9 cellular contexts compared by ENCODE assay signal in the genomic region with DNA sequence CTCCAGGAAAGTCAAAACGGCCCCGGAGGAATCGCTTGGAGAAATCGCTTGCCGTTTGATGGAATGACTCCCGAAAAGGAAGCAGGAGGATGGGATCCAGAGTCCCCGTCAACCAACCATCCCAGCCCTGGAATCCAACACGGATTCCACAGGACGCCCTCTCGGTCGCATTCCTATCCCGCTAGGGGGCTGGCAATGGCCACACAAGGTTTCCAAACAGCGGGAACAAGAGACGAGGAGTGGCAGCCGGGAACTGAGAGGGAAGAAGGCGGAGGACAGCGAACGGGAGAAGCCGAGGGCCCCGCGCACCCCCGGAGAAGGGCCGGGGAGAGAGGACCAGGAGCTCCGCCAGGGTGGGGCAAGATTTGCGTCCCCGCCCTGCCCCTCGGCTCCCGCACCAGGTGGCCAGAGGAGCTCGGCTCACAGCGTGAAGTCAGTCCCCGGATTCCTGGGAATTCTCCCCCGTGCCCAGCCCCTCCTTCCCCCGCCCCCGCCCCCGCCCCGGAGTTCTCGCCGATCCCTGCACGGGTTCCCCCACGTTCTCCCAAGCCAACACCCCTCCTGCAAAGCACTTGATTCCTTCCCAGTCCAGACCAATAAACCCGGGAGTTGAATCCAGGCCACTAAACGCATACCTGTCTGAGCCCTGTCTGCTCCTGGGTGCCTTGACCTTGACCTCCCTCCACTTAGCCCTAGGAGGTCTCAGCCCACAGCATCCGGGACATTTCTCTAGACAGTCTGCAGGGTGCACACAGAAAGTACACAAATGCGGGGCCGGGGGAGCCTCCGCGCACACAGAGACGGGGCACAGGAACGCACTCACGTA. TPM values are rescaled to one million over a fixed set of nuclear protein-coding genes. Genes with fewer than 3 reads are reported as not detected.
DNase-seq lines count a peak whose midpoint lies in the region; ATAC-seq and TF ChIP-seq lines count a peak whose summit lies in the region.
"Had no signal": no experiment of that assay in that cellular context is flagged by ENCODE, and none has a peak within 500 bp of the region (broad histone marks: within the 10 kb centered on the region; RNA-seq: fewer than 3 reads in every experiment).

No MANE protein-coding gene starts in this region.

- ATAC-seq in GM18907 (IDR thresholded peaks at IDR 0.05; ENCODE audit: unreplicated experiment) = no peak

- peak overlapping the region; percentile 36 for H3K27ac ChIP-seq in mesodermal cell (ENCODE audit: low read depth, low read length, severe bottlenecking)
- H3K27ac ChIP-seq in tibial nerve = peak overlapping the region in 3 of 4 donors; percentile 45 to 75 (median 73)

- H3K36me3 ChIP-seq in mesodermal cell (ENCODE audit: control insufficient read depth, insufficient read depth, low read length) (no peaks in the 10 kb centered on the region), tibial nerve (no peaks in the 10 kb centered on the region)

- H3K4me3 Mint-ChIP-seq in activated T-cell treated with anti-CD3 and anti-CD28 coated beads, Interleukin-2, amount 50 U/mL, for 24 hours = peak overlapping the region; percentile 27

- no peak for TF ChIP-seq POLR2A in tibial nerve (IDR thresholded peaks at IDR 0.05)

- peaks cover 0 to 32% of the 10 kb centered on the region in 2 donors for H3K27me3 ChIP-seq in tibial nerve

- no peaks in the 10 kb centered on the region for H3K36me3 Mint-ChIP-seq in activated T-cell treated with anti-CD3 and anti-CD28 coated beads, Interleukin-2, amount 50 U/mL, for 24 hours (ENCODE audit: low read depth)

- H3K4me3 ChIP-seq in mesodermal cell (ENCODE audit: extremely low read depth, insufficient read depth, low read length, poor library complexity, severe bottlenecking) (peak overlapping the region; percentile 39), tibial nerve (peak overlapping the region; percentile 35 to 62 (median 48))

- 0 to 1% methylated on average over 15 to 19 of the region's 50 CpGs for whole genome bisulfite sequencing in mesodermal cell (ENCODE audit: insufficient coverage in 2 of 2), 2 experiments
- 5 to 21% methylated on average over 24 to 48 of the region's 50 CpGs for WGBS in tibial nerve, 2 donors

- peaks cover 10% of the 10 kb centered on the region for H3K4me1 Mint-ChIP-seq in activated T-cell treated with anti-CD3 and anti-CD28 coated beads, Interleukin-2, amount 50 U/mL, for 24 hours (ENCODE audit: low read depth)

- H3K9me3 Mint-ChIP-seq in activated T-cell treated with anti-CD3 and anti-CD28 coated beads, Interleukin-2, amount 50 U/mL, for 24 hours = no peaks in the 10 kb centered on the region

- H3K4me1 ChIP-seq in mesodermal cell (ENCODE audit: control insufficient read depth, insufficient read depth, low read length, poor library complexity, severe bottlenecking) (peaks cover 3% of the 10 kb centered on the region), tibial nerve (peaks cover 0 to 13% (median 0%) of the 10 kb centered on the region in 4 donors)

- H3K27me3 Mint-ChIP-seq in activated T-cell treated with anti-CD3 and anti-CD28 coated beads, Interleukin-2, amount 50 U/mL, for 24 hours = peaks cover 57% of the 10 kb centered on the region

- no peak for DNase-seq in activated T-cell treated with anti-CD3 and anti-CD28 coated beads, Interleukin-2, amount 50 U/mL, for 24 hours
- DNase-seq in activated T-cell treated with anti-CD3 and anti-CD28 coated beads for 4 hours (no peak), astrocyte of the hippocampus (ENCODE audit: low read depth, low spot score) (peak; percentile 38), tibial nerve (ENCODE audit: low spot score in 2 of 2) (no peak), KG1 (lab: John Stamatoyannopoulos, UW) (no peak), GOT3 (lab: John Stamatoyannopoulos, UW) (no peak)
- DNase-seq: Kasumi-1 had no signal

- no peak overlapping the region for H3K27ac Mint-ChIP-seq in activated T-cell treated with anti-CD3 and anti-CD28 coated beads, Interleukin-2, amount 50 U/mL, for 24 hours

- no peak for TF ChIP-seq CTCF in tibial nerve (IDR thresholded peaks at IDR 0.05)

- H3K9me3 ChIP-seq in mesodermal cell (ENCODE audit: control insufficient read depth, low read length) (no peaks in the 10 kb centered on the region), tibial nerve (no peaks in the 10 kb centered on the region)

- no peak for TF ChIP-seq EP300 in tibial nerve (IDR thresholded peaks at IDR 0.05)

RNA-seq across cellular contexts. Expression of gene PDZD4, which starts 1.4 kb away (rescaled TPM):
- polyA plus RNA-seq in mesodermal cell (2013, experiment 1 of 2) = 15.5 TPM
- 12.1 TPM for polyA plus RNA-seq in mesodermal cell (2013, experiment 2 of 2)
- total RNA-seq in tibial nerve = 10 to 100 TPM; 19.9 to 24.6 (median 21.2) TPM

RNA-seq across cellular contexts. Expression of gene SSR4, which starts 34.5 kb away (rescaled TPM):
- polyA plus RNA-seq in mesodermal cell (2013, experiment 1 of 2) = 508 TPM
- 415 TPM for polyA plus RNA-seq in mesodermal cell (2013, experiment 2 of 2)
- 100 to 1,000 TPM in 3 of 4 donors, 10 to 100 TPM in 1; 93.6 to 156 (median 131) TPM for total RNA-seq in tibial nerve

RNA-seq across cellular contexts. Expression of gene IDH3G, which starts 34.8 kb away (rescaled TPM):
- polyA plus RNA-seq in mesodermal cell (2013, experiment 1 of 2) = 53.4 TPM
- 47.6 TPM for polyA plus RNA-seq in mesodermal cell (2013, experiment 2 of 2)
- total RNA-seq in tibial nerve = 100 to 1,000 TPM in 1 of 4 donors, 10 to 100 TPM in 3; 48.9 to 101 (median 83.2) TPM

RNA-seq across cellular contexts. Expression of gene SRPK3, which starts 48.1 kb away (rescaled TPM):
- polyA plus RNA-seq in mesodermal cell (2013, experiment 1 of 2) = 0.77 TPM
- polyA plus RNA-seq in mesodermal cell (2013, experiment 2 of 2) = not detected
- total RNA-seq in tibial nerve = 1 to 10 TPM in 2 of 4 donors, under 1 TPM in 2; 0.87 to 5.1 (median 1.4) TPM

RNA-seq across cellular contexts. Expression of gene L1CAM, which starts 57.0 kb away (rescaled TPM):
- polyA plus RNA-seq in mesodermal cell (2013, experiment 1 of 2) = 53.0 TPM
- polyA plus RNA-seq in mesodermal cell (2013, experiment 2 of 2) = 39.3 TPM
- total RNA-seq in tibial nerve = 10 to 100 TPM; 23.7 to 53.7 (median 46.3) TPM
